ENCODE assay signal across 8 cellular contexts in genomic region chr9:133048595-133048994, GRCh38. TPM values are rescaled to one million over a fixed set of nuclear protein-coding genes. Genes with fewer than 3 reads are reported as not detected.
DNase-seq lines count a peak whose midpoint lies in the region; ATAC-seq, FAIRE-seq and TF ChIP-seq lines count a peak whose summit lies in the region.

No MANE protein-coding gene starts in this region.

- no peak overlapping the region for H2AFZ ChIP-seq in IMR-90 (replicated peaks; ENCODE audit: low read length, poor library complexity)

- BruUV-seq in IMR-90 (replicated peaks; lab: Mats Ljungman, UMichigan), result no TSS peak

- no peaks in the 10 kb centered on the region for H3K27me3 ChIP-seq in IMR-90 (ENCODE audit: control insufficient read depth, insufficient read depth, low read length)

- H4K8ac ChIP-seq in IMR-90 (ENCODE audit: low read depth in 2 of 2, low read length in 2 of 2), result no peak overlapping the region

- peak; percentile 85 for ATAC-seq in IMR-90 (ENCODE audit: low read depth)
- ATAC-seq in activated T-helper 17 cell treated with anti-CD3 and anti-CD28 coated beads, Interleukin-2, amount 50 U/mL, for 72 hours (replicated peaks), result peak; percentile 69
- no peak for ATAC-seq in GM18519 (IDR thresholded peaks at IDR 0.05; ENCODE audit: low FRiP score, unreplicated experiment)

- H3K56ac ChIP-seq in IMR-90 (ENCODE audit: extremely low read depth, insufficient read depth, low read length), result no peak overlapping the region

- dilution Hi-C loops in IMR-90 (cut with HindIII; ENCODE audit: low sequenced_read_pairs, unreplicated experiment), result no loop called here

- 93% methylated on average over 2 of the region's 5 CpGs; no CpG with 5 or more reads in 1 of the 2 experiments for WGBS in IMR-90 (ENCODE audit: extremely low coverage in 2 of 2, insufficient read length in 1 of 2), 2 experiments

- H3K4me1 Mint-ChIP-seq in activated T-helper 17 cell treated with anti-CD3 and anti-CD28 coated beads, Interleukin-2, amount 50 U/mL, for 72 hours, result peaks cover 6% of the 10 kb centered on the region

- peaks cover 61% of the 10 kb centered on the region for H3K36me3 ChIP-seq in IMR-90 (ENCODE audit: control insufficient read depth, insufficient read depth, low read length)
- H3K36me3 ChIP-seq in kidney (ENCODE audit: control insufficient read depth in 1 of 2, insufficient read depth in 2 of 2, low read length in 2 of 2), result peaks cover 31 to 35% of the 10 kb centered on the region in 2 donors

- no peak overlapping the region for H3K27ac Mint-ChIP-seq in activated T-helper 17 cell treated with anti-CD3 and anti-CD28 coated beads, Interleukin-2, amount 50 U/mL, for 72 hours

- peak; percentile 47 for TF ChIP-seq RAD21 in IMR-90 (IDR thresholded peaks at IDR 0.05; ENCODE audit: low read length)

- no peak overlapping the region for H3K23ac ChIP-seq in IMR-90 (ENCODE audit: low read depth, low read length)

- no peak overlapping the region for H2AK9ac ChIP-seq in IMR-90 (replicated peaks; ENCODE audit: low read depth, low read length, poor library complexity)

- H3K4me3 ChIP-seq in IMR-90 (ENCODE audit: insufficient read depth, low read depth, low read length) (no peak overlapping the region), kidney (ENCODE audit: low read length in 2 of 2) (no peak overlapping the region)

- no peak overlapping the region for H4K5ac ChIP-seq in IMR-90 (ENCODE audit: low read depth, low read length)

- no peak for FAIRE-seq in kidney (lab: Jason Lieb, UNC)

- H3K79me1 ChIP-seq in IMR-90 (ENCODE audit: low read depth in 1 of 2, low read length in 2 of 2), result peaks cover 3 to 21% of the 10 kb centered on the region in 2 experiments; a peak in 3 of 4 replicates

- no peak overlapping the region for H4K91ac ChIP-seq in IMR-90 (ENCODE audit: insufficient read depth, low read depth, low read length)

- peaks cover 86% of the 10 kb centered on the region for H3K36me3 Mint-ChIP-seq in activated T-helper 17 cell treated with anti-CD3 and anti-CD28 coated beads, Interleukin-2, amount 50 U/mL, for 72 hours (ENCODE audit: low read depth)

- DNase-seq in D341Med (ENCODE audit: low spot score) (peak; percentile 79), IMR-90 (peak; percentile 11), kidney (no peak), dedifferentiated amniotic fluid mesenchymal stem cell (ENCODE audit: extremely low spot score) (no peak), inferior parietal cortex (ENCODE audit: extremely low spot score) (no peak), middle frontal gyrus (ENCODE audit: extremely low spot score, low spot score) (no peak)

- no peak overlapping the region for H2BK5ac ChIP-seq in IMR-90 (ENCODE audit: low read depth, low read length, poor library complexity, severe bottlenecking)

- no peak overlapping the region for H3K4ac ChIP-seq in IMR-90 (ENCODE audit: low read depth, low read length)

- in situ Hi-C loops in IMR-90 (cut with MboI; ENCODE audit: low sequenced_read_pairs), result loop anchor here (5.0 to 25.0 kb wide), 2 partner anchors 104 to 439 kb away; partner anchors contain the start of gene SLC2A6

- POLR2A ChIA-PET in IMR-90 (lab: Charles Lee; ENCODE audit: unreplicated experiment), result no interaction called here

- no peaks in the 10 kb centered on the region for H3K9me3 ChIP-seq in IMR-90 (ENCODE audit: control insufficient read depth, insufficient read depth, low read length)
- no peaks in the 10 kb centered on the region for H3K9me3 ChIP-seq in kidney (ENCODE audit: control insufficient read depth in 1 of 2, low read length in 2 of 2)

- H2BK120ac ChIP-seq in IMR-90 (ENCODE audit: low read depth, low read length), result no peak overlapping the region

- no peak overlapping the region for H3K18ac ChIP-seq in IMR-90 (ENCODE audit: low read depth, low read length)

- no peaks in the 10 kb centered on the region for H3K27me3 Mint-ChIP-seq in activated T-helper 17 cell treated with anti-CD3 and anti-CD28 coated beads, Interleukin-2, amount 50 U/mL, for 72 hours

- no peak overlapping the region for H3K14ac ChIP-seq in IMR-90 (replicated peaks; ENCODE audit: low read depth, low read length)

- H3K9me1 ChIP-seq in IMR-90 (ENCODE audit: insufficient read depth, low read length), result no peaks in the 10 kb centered on the region

- no peak overlapping the region for H2AK5ac ChIP-seq in IMR-90 (ENCODE audit: low read depth, low read length)

- no peaks in the 10 kb centered on the region for H3K9me3 Mint-ChIP-seq in activated T-helper 17 cell treated with anti-CD3 and anti-CD28 coated beads, Interleukin-2, amount 50 U/mL, for 72 hours

- no peak overlapping the region for H3K4me3 Mint-ChIP-seq in activated T-helper 17 cell treated with anti-CD3 and anti-CD28 coated beads, Interleukin-2, amount 50 U/mL, for 72 hours

- TF ChIP-seq CTCF in IMR-90 (conservative IDR thresholded peaks at IDR 0.05; ENCODE audit: low read depth, low read length) (peak; percentile 37; the same call in 1 of the 2 replicates), kidney (IDR thresholded peaks at IDR 0.05; ENCODE audit: borderline replicate concordance, extremely low read depth, insufficient read depth) (peak; percentile 16)

- TF ChIP-seq POLR2A in IMR-90 (IDR thresholded peaks at IDR 0.05; ENCODE audit: low read depth, low read length), result no peak

- H4K20me1 ChIP-seq in IMR-90 (ENCODE audit: insufficient read depth, low read length), result peaks cover 8% of the 10 kb centered on the region

- CTCF ChIA-PET in IMR-90 (lab: Yijun Ruan, JAX), result no interaction called here

- no peak overlapping the region for H2BK20ac ChIP-seq in IMR-90 (ENCODE audit: low read depth, low read length)

- H3K4me1 ChIP-seq in IMR-90 (ENCODE audit: control insufficient read depth, insufficient read depth, low read length) (no peaks in the 10 kb centered on the region), kidney (ENCODE audit: control insufficient read depth in 1 of 2, insufficient read depth in 1 of 2, low read depth in 1 of 2, low read length in 2 of 2) (no peaks in the 10 kb centered on the region)

- H3K4me2 ChIP-seq in IMR-90 (ENCODE audit: low read depth, low read length), result no peak overlapping the region

- intact Hi-C loops in IMR-90 (cut with micrococcal nuclease), result no loop called here
- intact Hi-C loops in kidney (cut with DNase I), result no loop called here

- H3K9ac ChIP-seq in IMR-90 (ENCODE audit: low read depth, low read length) (no peak overlapping the region), kidney (ENCODE audit: low read length in 2 of 2) (no peak overlapping the region)

- H2BK15ac ChIP-seq in IMR-90 (ENCODE audit: low read depth, low read length), result no peak overlapping the region

- H3K27ac ChIP-seq in IMR-90 (ENCODE audit: insufficient read depth, low read length) (no peak overlapping the region), kidney (ENCODE audit: low read depth in 2 of 2, low read length in 2 of 2) (no peak overlapping the region)

TF ChIP-seq in IMR-90, 13 proteins besides CTCF, POLR2A, EP300 and RAD21:
- TF ChIP-seq RCOR1 (IDR thresholded peaks at IDR 0.05; ENCODE audit: insufficient replicate concordance, low read length) (no peak), SMC3 (IDR thresholded peaks at IDR 0.05; ENCODE audit: low read depth, low read length) (peak; percentile 25; the same call in 1 of the 2 replicates), ELK1 (IDR thresholded peaks at IDR 0.05; ENCODE audit: borderline replicate concordance, low read depth, low read length) (no peak)

RNA-seq across cellular contexts. Expression of gene CEL, which starts 13.2 kb away (rescaled TPM):
- total RNA-seq in IMR-90 (2012; rRNA removed), result under 0.01 TPM in 2 replicates
- 0.67 and 0.75 TPM in 2 replicates for polyA plus RNA-seq in IMR-90 (2012; rRNA removed)
- polyA plus RNA-seq in IMR-90 (2012; cell fraction: cytosol; rRNA removed), result 0.27 and 0.51 TPM in 2 replicates
- polyA plus RNA-seq in IMR-90 (2012; cell fraction: nucleus; rRNA removed; ENCODE audit: low replicate concordance), result 5.5 and 8.5 TPM in 2 replicates
- total RNA-seq in activated T-helper 17 cell treated with anti-CD3 and anti-CD28 coated beads, Interleukin-2, amount 50 U/mL, for 72 hours, result 1 to 10 TPM; 1.2 to 4.2 TPM
- total RNA-seq in kidney, result 1.0 TPM
- 16.7 TPM for polyA plus RNA-seq in kidney (ENCODE audit: insufficient read depth, low read depth, low replicate concordance)

RNA-seq across cellular contexts. Expression of gene GTF3C5, which starts 17.8 kb away (rescaled TPM):
- 49.1 and 51.1 TPM in 2 replicates for total RNA-seq in IMR-90 (2012; rRNA removed)
- polyA plus RNA-seq in IMR-90 (2012; rRNA removed), result 50.7 and 52.3 TPM in 2 replicates
- 31.2 and 35.4 TPM in 2 replicates for polyA plus RNA-seq in IMR-90 (2012; cell fraction: cytosol; rRNA removed)
- 128 and 155 TPM in 2 replicates for polyA plus RNA-seq in IMR-90 (2012; cell fraction: nucleus; rRNA removed; ENCODE audit: low replicate concordance)
- total RNA-seq in activated T-helper 17 cell treated with anti-CD3 and anti-CD28 coated beads, Interleukin-2, amount 50 U/mL, for 72 hours, result 100 to 1,000 TPM in 1 of 2 donors, 10 to 100 TPM in 1; 83.3 to 118 TPM
- total RNA-seq in kidney, result 47.7 TPM
- polyA plus RNA-seq in kidney (ENCODE audit: insufficient read depth, low read depth, low replicate concordance), result 38.0 TPM

Comparison
In these comparisons a context has a peak if more than half of its experiments do, and no peak if none do; other contexts are left out.
1. DNase-seq: peak in D341Med (single experiment) and IMR-90 (single experiment); none in kidney (single experiment), dedifferentiated amniotic fluid mesenchymal stem cell (single experiment), inferior parietal cortex (single experiment) and middle frontal gyrus (single experiment).